8 cellular contexts compared by ENCODE assay signal in genomic region chr1:171177261-171177660, GRCh38. TPM values are rescaled to one million over a fixed set of nuclear protein-coding genes. Genes with fewer than 3 reads are reported as not detected.
"Had no signal": no experiment of that assay in that cellular context is flagged by ENCODE, and none has a peak within 500 bp of the region (broad histone marks: within the 10 kb centered on the region; RNA-seq: fewer than 3 reads in every experiment).

No MANE protein-coding gene starts in this region.

- H3K4me3 ChIP-seq: GM12878 had no signal

- FAIRE-seq: G401.6, GM12878, GM12891, GM12892, GM18507, GM19239 had no signal

- DNase-seq: GDM1, GF-D8 had no signal

- ATAC-seq: GM12878 had no signal

RNA-seq across cellular contexts. Expression of gene FMO2, which starts 7.8 kb away (rescaled TPM):
- total RNA-seq: GM12878 had no signal
- polyA plus RNA-seq: GM12878 had no signal
